ENCODE assay signal across 8 cellular contexts in genomic region chr3:66582721-66583141, GRCh38.
DNase-seq lines count a peak whose midpoint lies in the region; ATAC-seq and TF ChIP-seq lines count a peak whose summit lies in the region.

No MANE protein-coding gene starts in this region.

- peaks cover 16% of the 10 kb centered on the region for H3K9me3 Mint-ChIP-seq in mesothelial cell of epicardium

- peaks cover 5% of the 10 kb centered on the region for H3K27me3 Mint-ChIP-seq in mesothelial cell of epicardium (ENCODE audit: low read depth)

- no peak for TF ChIP-seq CTCF in mesothelial cell of epicardium (IDR thresholded peaks at IDR 0.05; ENCODE audit: unreplicated experiment)

- ATAC-seq in GM19324 (IDR thresholded peaks at IDR 0.05; ENCODE audit: low FRiP score, unreplicated experiment) (peak; percentile 94), HG03196 (IDR thresholded peaks at IDR 0.05; ENCODE audit: unreplicated experiment) (peak; percentile 96), left colon (no peak)

- H3K36me3 Mint-ChIP-seq in mesothelial cell of epicardium: no peaks in the 10 kb centered on the region

- H3K4me3 Mint-ChIP-seq in mesothelial cell of epicardium: no peak overlapping the region

- H3K27ac Mint-ChIP-seq in mesothelial cell of epicardium: no peak overlapping the region

- DNase-seq in activated CD4-positive, alpha-beta T cell treated with anti-CD3 and anti-CD28 coated beads for 48 hours: peak; percentile 40
- DNase-seq in left colon: peak; percentile 21 to 30
- no peak for DNase-seq in mesothelial cell of epicardium (ENCODE audit: low spot score in 2 of 2, unreplicated experiment in 2 of 2)
- no peak for DNase-seq in DMS79 (lab: John Stamatoyannopoulos, UW)
- DNase-seq in AML-193 (lab: John Stamatoyannopoulos, UW): no peak
- DNase-seq in NCI-H2029 treated with DMSO at 0.1 percent for 48 hours (lab: John Stamatoyannopoulos, UW): no peak

- intact Hi-C loops in left colon (cut with DNase I, micrococcal nuclease): no loop called here

- H3K4me1 Mint-ChIP-seq in mesothelial cell of epicardium: no peaks in the 10 kb centered on the region

Comparison
In these comparisons a context has a peak if more than half of its experiments do, and no peak if none do; other contexts are left out.
1. DNase-seq: peak in activated CD4-positive, alpha-beta T cell treated with anti-CD3 and anti-CD28 coated beads for 48 hours (single experiment) and left colon (2 of 2); none in mesothelial cell of epicardium (0 of 2), DMS79 (single experiment), AML-193 (0 of 2) and NCI-H2029 treated with DMSO at 0.1 percent for 48 hours (single experiment).